Comparison of ENCODE assay signal across 1 cellular context in genomic region chr4:158671915-158672806, GRCh38.
TF ChIP-seq lines count a peak whose summit lies in the region.

ETFDH (plus strand) TSS chr4:158672296; CDS start chr4:158672457, 161 bp downstream.

TF ChIP-seq in HepG2, 621 proteins besides CTCF, POLR2A, EP300 and RAD21 (continued from another document and continues in another):
- TF ChIP-seq SNAPC2 (CRISPR knock-in tag; IDR thresholded peaks at IDR 0.05) = no peak; the same call in 1 of the 2 replicates
- peak; percentile 94 for TF ChIP-seq ELF3 (CRISPR knock-in tag; IDR thresholded peaks at IDR 0.05)
- TF ChIP-seq TCF12 (IDR thresholded peaks at IDR 0.05) = no peak
- TF ChIP-seq TCF12 (CRISPR knock-in tag; IDR thresholded peaks at IDR 0.05) = peak; percentile 78
- TF ChIP-seq RFX5 (IDR thresholded peaks at IDR 0.05; ENCODE audit: low read depth, low read length) = no peak; the same call in 1 of the 2 replicates
- TF ChIP-seq CENPX (CRISPR knock-in tag; IDR thresholded peaks at IDR 0.05) = no peak
- no peak; the same call in 1 of the 2 replicates for TF ChIP-seq ZNF329 (CRISPR knock-in tag; IDR thresholded peaks at IDR 0.05; ENCODE audit: low read depth)
- 0 out of 2 replicates have a peak, but pooled peaks have one; percentile 56 for TF ChIP-seq ZNF580 (CRISPR knock-in tag; IDR thresholded peaks at IDR 0.05; ENCODE audit: borderline replicate concordance, low read depth)
- peak; percentile 65 for TF ChIP-seq PHF8 (CRISPR knock-in tag; IDR thresholded peaks at IDR 0.05)
- 0 out of 2 replicates have a peak, but pooled peaks have one; percentile 12 for TF ChIP-seq XBP1 (CRISPR knock-in tag; IDR thresholded peaks at IDR 0.05)
- TF ChIP-seq ZNF142 (CRISPR knock-in tag; IDR thresholded peaks at IDR 0.05) = 0 out of 2 replicates have a peak, but pooled peaks have one; percentile 17
- TF ChIP-seq IKZF4 (CRISPR knock-in tag; IDR thresholded peaks at IDR 0.05; ENCODE audit: borderline replicate concordance, low read depth, not compliant biosample characterization) = no peak
- peak; percentile 18 for TF ChIP-seq JARID2 (CRISPR knock-in tag; IDR thresholded peaks at IDR 0.05; ENCODE audit: insufficient replicate concordance)
- TF ChIP-seq TFDP2 (CRISPR knock-in tag; IDR thresholded peaks at IDR 0.05) = peak; percentile 90
- peak; percentile 86 for TF ChIP-seq MED1 (CRISPR knock-in tag; IDR thresholded peaks at IDR 0.05)
- peak; percentile 82 for TF ChIP-seq CHD2 (IDR thresholded peaks at IDR 0.05; ENCODE audit: low read depth, low read length)
- TF ChIP-seq NONO (IDR thresholded peaks at IDR 0.05) = no peak
- TF ChIP-seq NONO (CRISPR knock-in tag; conservative IDR thresholded peaks at IDR 0.05) = peak; percentile 87
- TF ChIP-seq SNAPC4 (CRISPR knock-in tag; IDR thresholded peaks at IDR 0.05) = 0 out of 2 replicates have a peak, but pooled peaks have one; percentile 74
- TF ChIP-seq U2AF1 (optimal IDR thresholded peaks at IDR 0.05; ENCODE audit: low read depth, low read length) = no peak
- TF ChIP-seq NFKB2 (CRISPR knock-in tag; IDR thresholded peaks at IDR 0.05; ENCODE audit: borderline replicate concordance) = peak; percentile 64; the same call in 1 of the 2 replicates
- TF ChIP-seq EEA1 (CRISPR knock-in tag; IDR thresholded peaks at IDR 0.05; ENCODE audit: borderline replicate concordance) = no peak
- TF ChIP-seq BCL6 (CRISPR knock-in tag; IDR thresholded peaks at IDR 0.05) = peak; percentile 72
- TF ChIP-seq U2AF2 (IDR thresholded peaks at IDR 0.05; ENCODE audit: low read depth, low read length) = no peak
- TF ChIP-seq FUBP1 (CRISPR knock-in tag; IDR thresholded peaks at IDR 0.05; ENCODE audit: borderline replicate concordance) = no peak
- peak; percentile 91 for TF ChIP-seq YEATS2 (CRISPR knock-in tag; IDR thresholded peaks at IDR 0.05; ENCODE audit: borderline replicate concordance)
- peak; percentile 76 for TF ChIP-seq SP2 (CRISPR knock-in tag; IDR thresholded peaks at IDR 0.05)
- TF ChIP-seq ZNF788 (CRISPR knock-in tag; IDR thresholded peaks at IDR 0.05; ENCODE audit: borderline replicate concordance) = peak; percentile 93; the same call in 1 of the 2 replicates
- TF ChIP-seq PBX3 (CRISPR knock-in tag; IDR thresholded peaks at IDR 0.05; ENCODE audit: borderline replicate concordance) = 0 out of 2 replicates have a peak, but pooled peaks have one; percentile 29
- peak; percentile 84 for TF ChIP-seq BRD4 (CRISPR knock-in tag; IDR thresholded peaks at IDR 0.05)
- peak; percentile 85 for TF ChIP-seq ZNF619 (CRISPR knock-in tag; IDR thresholded peaks at IDR 0.05)
- TF ChIP-seq ZNF3 (CRISPR knock-in tag; IDR thresholded peaks at IDR 0.05) = peak; percentile 55; the same call in 1 of the 2 replicates
- TF ChIP-seq ZBTB21 (CRISPR knock-in tag; IDR thresholded peaks at IDR 0.05) = peak; percentile 71; the same call in 1 of the 2 replicates
- TF ChIP-seq ZBTB1 (CRISPR knock-in tag; IDR thresholded peaks at IDR 0.05; ENCODE audit: borderline replicate concordance) = no peak
- 0 out of 2 replicates have a peak, but pooled peaks have one; percentile 34 for TF ChIP-seq ZNF33A (CRISPR knock-in tag; IDR thresholded peaks at IDR 0.05; ENCODE audit: borderline replicate concordance)
- peak; percentile 91 for TF ChIP-seq SMAD3 (CRISPR knock-in tag; IDR thresholded peaks at IDR 0.05)
- TF ChIP-seq ZBTB20 (CRISPR knock-in tag; IDR thresholded peaks at IDR 0.05; ENCODE audit: borderline replicate concordance, low read depth) = peak; percentile 72; the same call in 1 of the 2 replicates
- 0 out of 2 replicates have a peak, but pooled peaks have one; percentile 14 for TF ChIP-seq ZNF773 (CRISPR knock-in tag; IDR thresholded peaks at IDR 0.05; ENCODE audit: borderline replicate concordance)
- TF ChIP-seq HOXA3 (CRISPR knock-in tag; IDR thresholded peaks at IDR 0.05) = peak; percentile 94
- TF ChIP-seq CBX1 (IDR thresholded peaks at IDR 0.05; ENCODE audit: low read depth) = peak; percentile 79
